19 cellular contexts compared by ENCODE assay signal in genomic region chr11:64264371-64264852, GRCh38. TPM values are rescaled to one million over a fixed set of nuclear protein-coding genes. Genes with fewer than 3 reads are reported as not detected.
DNase-seq lines count a peak whose midpoint lies in the region; ATAC-seq, FAIRE-seq and TF ChIP-seq lines count a peak whose summit lies in the region.
"Had no signal": no experiment of that assay in that cellular context is flagged by ENCODE, and none has a peak within 500 bp of the region (broad histone marks: within the 10 kb centered on the region; RNA-seq: fewer than 3 reads in every experiment).

No MANE protein-coding gene starts in this region.

- H3K4me3 ChIP-seq in GM12878: no peak overlapping the region
- H3K4me3 ChIP-seq: left ventricle myocardium inferior, psoas muscle had no signal

- in situ Hi-C loops in GM12878 (cut with MboI): no loop called here
- in situ Hi-C loops in GM13977 (cut with MboI; ENCODE audit: low pct_unique_long_range_greater_than_20kb, low sequenced_read_pairs, unreplicated experiment): no loop called here

- no TSS peak for BruUV-seq in GM12878 (replicated peaks; lab: Mats Ljungman, UMichigan)

- TF ChIP-seq RAD21 in GM12878 (IDR thresholded peaks at IDR 0.05; ENCODE audit: insufficient read depth, low read depth, low read length): no peak

- no peak overlapping the region for H3K27ac ChIP-seq in GM12878 (ENCODE audit: control insufficient read depth, insufficient read depth)
- H3K27ac ChIP-seq: left ventricle myocardium inferior, psoas muscle had no signal

- H3K4me1 ChIP-seq in GM12878 (ENCODE audit: control insufficient read depth, insufficient read depth, low read length): peaks cover 18% of the 10 kb centered on the region

- DNase-seq in NCI-H2081 (lab: John Stamatoyannopoulos, UW): peak; percentile 17 to 46
- DNase-seq in NCI-H2081 treated with DMSO at 0.1 percent for 48 hours (lab: John Stamatoyannopoulos, UW): no peak
- DNase-seq in NCI-H526 (lab: John Stamatoyannopoulos, UW): peak; percentile 75 to 90
- no peak for DNase-seq in GM12878 (ENCODE audit: low read depth, low spot score)
- peak; percentile 52 for DNase-seq in retina
- no peak for DNase-seq in GM13977 (ENCODE audit: low spot score)
- DNase-seq in NCI-H510A treated with DMSO at 0.1 percent for 48 hours (lab: John Stamatoyannopoulos, UW): no peak
- DNase-seq: activated CD4-positive, alpha-beta T cell treated with anti-CD3 and anti-CD28 coated beads for 4 hours; activated T-cell treated with anti-CD3 and anti-CD28 coated beads, Interleukin-2, amount 50 U/mL, for 48 hours; DMS 273 treated with DMSO at 0.1 percent for 48 hours; left ventricle myocardium inferior; NCI-H1436 treated with DMSO at 0.1 percent for 48 hours; NCI-H748 treated with DMSO at 0.1 percent for 48 hours; nucleus accumbens; T-helper 2 cell had no signal

- TF ChIP-seq POLR2A in GM12878 (IDR thresholded peaks at IDR 0.05; ENCODE audit: low read depth, low read length): no peak

- CTCF ChIA-PET in GM12878 (lab: Yijun Ruan, JAX): interaction anchor here (1.3 to 1.7 kb wide), 3 partner anchors 12 to 95 kb away, joined by 3 to 4 read pairs (median 4); no protein-coding TSS in a partner anchor

- H3K9me3 ChIP-seq in GM12878 (replicated peaks; ENCODE audit: control insufficient read depth, insufficient read depth, low read length): no peaks in the 10 kb centered on the region
- H3K9me3 ChIP-seq: left ventricle myocardium inferior, psoas muscle had no signal

- 94% methylated on average over 10 of the region's 10 CpGs for WGBS in GM12878 (ENCODE audit: insufficient coverage, insufficient replicate concordance, low lambda C conversion rate, missing lambda C conversion rate)

- ATAC-seq in GM12878: no peak
- no peak for ATAC-seq in HG02970 (IDR thresholded peaks at IDR 0.05; ENCODE audit: low FRiP score, unreplicated experiment)
- ATAC-seq: CD8-positive, alpha-beta T cell; psoas muscle had no signal

- H3K4me2 ChIP-seq in GM12878 (ENCODE audit: control insufficient read depth, insufficient read depth): no peak overlapping the region

- no peak for TF ChIP-seq EP300 in GM12878 (IDR thresholded peaks at IDR 0.05; ENCODE audit: borderline replicate concordance in 1 of 2, control insufficient read depth in 1 of 2, low read depth in 2 of 2, low read length in 2 of 2)

- intact Hi-C loops in GM12878 (cut with micrococcal nuclease; ENCODE audit: unreplicated experiment): no loop called here

- H3K27me3 ChIP-seq in GM12878 (replicated peaks in 1 of 2; ENCODE audit: control insufficient read depth in 2 of 2, insufficient read depth in 2 of 2, low read length in 1 of 2): no peaks in the 10 kb centered on the region

- POLR2A ChIA-PET in GM12878 (lab: Charles Lee): interaction anchor here (0.6 to 1.1 kb wide), 2 partner anchors 15 to 20 kb away, joined by 3 read pairs; no protein-coding TSS in a partner anchor

- no peak for TF ChIP-seq CTCF in GM12878 (IDR thresholded peaks at IDR 0.05 in 2 of 3, conservative IDR thresholded peaks at IDR 0.05 in 1 of 3; ENCODE audit: control insufficient read depth in 2 of 3, extremely low read depth in 1 of 3, insufficient read depth in 1 of 3, low read depth in 3 of 3, low read length in 3 of 3)
- TF ChIP-seq CTCF in GM13977 (IDR thresholded peaks at IDR 0.05; ENCODE audit: extremely low read depth, insufficient read depth, missing control alignments): no peak

- peaks cover 9% of the 10 kb centered on the region for H3K79me2 ChIP-seq in GM12878 (ENCODE audit: control insufficient read depth, insufficient read depth, low read length)

- no peak for FAIRE-seq in GM12878 (lab: Jason Lieb, UNC)
- FAIRE-seq: H54 had no signal

- H2AFZ ChIP-seq in GM12878 (ENCODE audit: control insufficient read depth, low read depth, low read length): no peak overlapping the region

- SMC1A ChIA-PET in GM12878 (lab: Charles Lee; ENCODE audit: uncharacterized antibody, unreplicated experiment): no interaction called here

- H4K20me1 ChIP-seq in GM12878 (ENCODE audit: control insufficient read depth, insufficient read depth): no peaks in the 10 kb centered on the region

- H3K36me3 ChIP-seq in GM12878 (ENCODE audit: control insufficient read depth in 2 of 2, insufficient read depth in 2 of 2, low read length in 1 of 2): no peaks in the 10 kb centered on the region; a peak in 2 of 4 replicates

- no peak overlapping the region for H3K9ac ChIP-seq in GM12878 (ENCODE audit: control insufficient read depth, insufficient read depth, low read length)

- RAD21 ChIA-PET in GM12878 (lab: Charles Lee; ENCODE audit: unreplicated experiment): no interaction called here

RNA-seq across cellular contexts. Expression of gene PLCB3, which starts 13.1 kb away (rescaled TPM):
- total RNA-seq in GM12878 (2013; cell fraction: nucleolus; rRNA removed): 9.4 and 10.2 TPM in 2 replicates
- total RNA-seq in GM12878 (2014; rRNA removed): 7.5 and 7.7 TPM in 2 replicates
- 2.8 and 3.3 TPM in 2 replicates for total RNA-seq in GM12878 (2014; rRNA removed; fragmentation: Illumina TruSeq; extraction: Trizol)
- total RNA-seq in GM12878 (2021): 7.8 and 10.3 TPM in 2 replicates
- 1.5 TPM for polyA plus RNA-seq in GM12878 (2011; ENCODE audit: low read depth)
- 2.0 and 3.2 TPM in 2 replicates for polyA plus RNA-seq in GM12878 (2011; rRNA removed)
- 3.8 and 4.1 TPM in 2 replicates for polyA plus RNA-seq in GM12878 (2011; cell fraction: cytosol; rRNA removed)
- polyA plus RNA-seq in GM12878 (2011; cell fraction: nucleus; rRNA removed): 24.2 and 27.6 TPM in 2 replicates
- polyA plus RNA-seq in GM12878 (2012): 5.1 and 5.5 TPM in 2 replicates
- polyA plus RNA-seq in GM12878 (2014; fragmentation: Illumina TruSeq; extraction: Trizol): 1.1 and 3.6 TPM in 2 replicates
- under 1 TPM; 0.03 to 0.18 TPM for polyA plus RNA-seq in GM12878 (2014; fragmentation: Nextera tagmentation; extraction: Ambion mirVana)
- polyA plus RNA-seq in GM12878 (2014; rRNA removed): 7.3 and 7.6 TPM in 2 replicates
- polyA plus RNA-seq in GM12878 (2016; fragmentation: Nextera tagmentation; extraction: Ambion mirVana): 1 to 10 TPM; 1.4 TPM
- polyA minus RNA-seq in GM12878 (2011; rRNA and poly(A)+ RNA removed): 4.1 and 5.0 TPM in 2 replicates
- polyA minus RNA-seq in GM12878 (2011; cell fraction: cytosol; rRNA and poly(A)+ RNA removed): 4.0 and 4.8 TPM in 2 replicates
- polyA minus RNA-seq in GM12878 (2011; cell fraction: nucleus; rRNA and poly(A)+ RNA removed): 7.3 and 9.2 TPM in 2 replicates

RNA-seq across cellular contexts. Expression of gene PPP1R14B, which starts 17.7 kb away (rescaled TPM):
- total RNA-seq in GM12878 (2013; cell fraction: nucleolus; rRNA removed): 10.7 and 13.0 TPM in 2 replicates
- total RNA-seq in GM12878 (2014; rRNA removed): 219 and 251 TPM in 2 replicates
- 170 and 195 TPM in 2 replicates for total RNA-seq in GM12878 (2014; rRNA removed; fragmentation: Illumina TruSeq; extraction: Trizol)
- 264 and 283 TPM in 2 replicates for total RNA-seq in GM12878 (2021)
- 46.9 TPM for polyA plus RNA-seq in GM12878 (2011; ENCODE audit: low read depth)
- polyA plus RNA-seq in GM12878 (2011; rRNA removed): 75.7 and 138 TPM in 2 replicates
- 154 and 216 TPM in 2 replicates for polyA plus RNA-seq in GM12878 (2011; cell fraction: cytosol; rRNA removed)
- 118 and 123 TPM in 2 replicates for polyA plus RNA-seq in GM12878 (2011; cell fraction: nucleus; rRNA removed)
- polyA plus RNA-seq in GM12878 (2012): 119 TPM in 2 replicates
- polyA plus RNA-seq in GM12878 (2014; fragmentation: Illumina TruSeq; extraction: Trizol): 42.7 and 109 TPM in 2 replicates
- polyA plus RNA-seq in GM12878 (2014; fragmentation: Nextera tagmentation; extraction: Ambion mirVana): 10 to 100 TPM in 1 of 2 experiments, 1 to 10 TPM in 1; 8.4 to 27.7 TPM
- 222 and 270 TPM in 2 replicates for polyA plus RNA-seq in GM12878 (2014; rRNA removed)
- polyA plus RNA-seq in GM12878 (2016; fragmentation: Nextera tagmentation; extraction: Ambion mirVana): 10 to 100 TPM; 59.7 to 84.0 TPM
- 29.3 and 51.8 TPM in 2 replicates for polyA minus RNA-seq in GM12878 (2011; rRNA and poly(A)+ RNA removed)
- 30.6 and 32.9 TPM in 2 replicates for polyA minus RNA-seq in GM12878 (2011; cell fraction: cytosol; rRNA and poly(A)+ RNA removed)
- polyA minus RNA-seq in GM12878 (2011; cell fraction: nucleus; rRNA and poly(A)+ RNA removed): 12.5 and 20.9 TPM in 2 replicates

RNA-seq across cellular contexts. Expression of gene BAD, which starts 20.1 kb away (rescaled TPM):
- 14.0 and 18.4 TPM in 2 replicates for total RNA-seq in GM12878 (2013; cell fraction: nucleolus; rRNA removed)
- 67.2 and 68.2 TPM in 2 replicates for total RNA-seq in GM12878 (2014; rRNA removed)
- total RNA-seq in GM12878 (2014; rRNA removed; fragmentation: Illumina TruSeq; extraction: Trizol): 11.7 and 14.3 TPM in 2 replicates
- 41.0 and 41.1 TPM in 2 replicates for total RNA-seq in GM12878 (2021)
- polyA plus RNA-seq in GM12878 (2011; ENCODE audit: low read depth): 14.3 TPM
- 16.1 and 38.1 TPM in 2 replicates for polyA plus RNA-seq in GM12878 (2011; rRNA removed)
- 55.1 and 86.9 TPM in 2 replicates for polyA plus RNA-seq in GM12878 (2011; cell fraction: cytosol; rRNA removed)
- 29.9 and 33.6 TPM in 2 replicates for polyA plus RNA-seq in GM12878 (2011; cell fraction: nucleus; rRNA removed)
- 28.7 and 31.3 TPM in 2 replicates for polyA plus RNA-seq in GM12878 (2012)
- polyA plus RNA-seq in GM12878 (2014; fragmentation: Illumina TruSeq; extraction: Trizol): 1.1 and 6.7 TPM in 2 replicates
- polyA plus RNA-seq in GM12878 (2014; fragmentation: Nextera tagmentation; extraction: Ambion mirVana): 1 to 10 TPM; 1.5 to 7.4 TPM
- polyA plus RNA-seq in GM12878 (2014; rRNA removed): 61.8 and 85.7 TPM in 2 replicates
- 10 to 100 TPM; 62.6 to 65.5 TPM for polyA plus RNA-seq in GM12878 (2016; fragmentation: Nextera tagmentation; extraction: Ambion mirVana)
- polyA minus RNA-seq in GM12878 (2011; rRNA and poly(A)+ RNA removed): 5.2 and 13.9 TPM in 2 replicates
- polyA minus RNA-seq in GM12878 (2011; cell fraction: cytosol; rRNA and poly(A)+ RNA removed): 5.6 and 10.4 TPM in 2 replicates
- polyA minus RNA-seq in GM12878 (2011; cell fraction: nucleus; rRNA and poly(A)+ RNA removed): 11.1 and 23.5 TPM in 2 replicates

RNA-seq across cellular contexts. Expression of gene GPR137, which starts 21.2 kb away (rescaled TPM):
- total RNA-seq in GM12878 (2013; cell fraction: nucleolus; rRNA removed): 15.6 and 20.1 TPM in 2 replicates
- total RNA-seq in GM12878 (2014; rRNA removed) (13.7 and 14.5 TPM in 2 replicates), GM12878 (2014; rRNA removed; fragmentation: Illumina TruSeq; extraction: Trizol) (7.3 and 10.6 TPM in 2 replicates), GM12878 (2021) (26.3 and 29.2 TPM in 2 replicates)
- 17.7 TPM for polyA plus RNA-seq in GM12878 (2011; ENCODE audit: low read depth)
- polyA plus RNA-seq in GM12878 (2011; rRNA removed) (4.6 and 13.8 TPM in 2 replicates), GM12878 (2014; fragmentation: Illumina TruSeq; extraction: Trizol) (2.9 and 11.0 TPM in 2 replicates), GM12878 (2014; fragmentation: Nextera tagmentation; extraction: Ambion mirVana) (under 1 TPM; 0.37 to 0.75 TPM), GM12878 (2014; rRNA removed) (19.0 and 26.9 TPM in 2 replicates), GM12878 (2016; fragmentation: Nextera tagmentation; extraction: Ambion mirVana) (10 to 100 TPM; 15.8 to 18.6 TPM)
- 19.9 and 31.8 TPM in 2 replicates for polyA plus RNA-seq in GM12878 (2011; cell fraction: cytosol; rRNA removed)
- polyA plus RNA-seq in GM12878 (2011; cell fraction: nucleus; rRNA removed): 92.7 and 122 TPM in 2 replicates
- polyA plus RNA-seq in GM12878 (2012): 21.5 and 23.2 TPM in 2 replicates
- polyA minus RNA-seq in GM12878 (2011; rRNA and poly(A)+ RNA removed): 11.5 and 14.9 TPM in 2 replicates
- 12.2 and 13.6 TPM in 2 replicates for polyA minus RNA-seq in GM12878 (2011; cell fraction: cytosol; rRNA and poly(A)+ RNA removed)
- polyA minus RNA-seq in GM12878 (2011; cell fraction: nucleus; rRNA and poly(A)+ RNA removed): 21.0 and 34.0 TPM in 2 replicates

RNA-seq across cellular contexts. Expression of gene FKBP2, which starts 23.5 kb away (rescaled TPM):
- total RNA-seq in GM12878 (2013; cell fraction: nucleolus; rRNA removed): 9.4 and 12.1 TPM in 2 replicates
- total RNA-seq in GM12878 (2014; rRNA removed): 47.8 and 62.4 TPM in 2 replicates
- 39.1 and 41.5 TPM in 2 replicates for total RNA-seq in GM12878 (2014; rRNA removed; fragmentation: Illumina TruSeq; extraction: Trizol)
- 31.6 and 37.1 TPM in 2 replicates for total RNA-seq in GM12878 (2021)
- polyA plus RNA-seq in GM12878 (2011; ENCODE audit: low read depth): 29.1 TPM
- 10.7 and 25.5 TPM in 2 replicates for polyA plus RNA-seq in GM12878 (2011; rRNA removed)
- polyA plus RNA-seq in GM12878 (2011; cell fraction: cytosol; rRNA removed): 39.3 and 59.8 TPM in 2 replicates
- polyA plus RNA-seq in GM12878 (2011; cell fraction: nucleus; rRNA removed): 31.1 and 39.6 TPM in 2 replicates
- polyA plus RNA-seq in GM12878 (2012): 61.8 and 77.4 TPM in 2 replicates
- 7.5 and 37.5 TPM in 2 replicates for polyA plus RNA-seq in GM12878 (2014; fragmentation: Illumina TruSeq; extraction: Trizol)
- polyA plus RNA-seq in GM12878 (2014; fragmentation: Nextera tagmentation; extraction: Ambion mirVana): 10 to 100 TPM in 1 of 2 experiments, 1 to 10 TPM in 1; 1.8 to 26.8 TPM
- polyA plus RNA-seq in GM12878 (2014; rRNA removed): 58.6 and 61.9 TPM in 2 replicates
- polyA plus RNA-seq in GM12878 (2016; fragmentation: Nextera tagmentation; extraction: Ambion mirVana): 10 to 100 TPM; 95.0 to 99.7 TPM
- polyA minus RNA-seq in GM12878 (2011; rRNA and poly(A)+ RNA removed): 10.7 and 22.3 TPM in 2 replicates
- 14.9 and 15.4 TPM in 2 replicates for polyA minus RNA-seq in GM12878 (2011; cell fraction: cytosol; rRNA and poly(A)+ RNA removed)
- polyA minus RNA-seq in GM12878 (2011; cell fraction: nucleus; rRNA and poly(A)+ RNA removed): 4.2 and 8.3 TPM in 2 replicates

Comparison
In these comparisons a context has a peak if more than half of its experiments do, and no peak if none do; other contexts are left out.
1. DNase-seq: peak in NCI-H2081 (2 of 2), NCI-H526 (2 of 2) and retina (single experiment); none in NCI-H2081 treated with DMSO at 0.1 percent for 48 hours (single experiment), GM12878 (single experiment), GM13977 (single experiment) and NCI-H510A treated with DMSO at 0.1 percent for 48 hours (single experiment).